In the genomic region with DNA sequence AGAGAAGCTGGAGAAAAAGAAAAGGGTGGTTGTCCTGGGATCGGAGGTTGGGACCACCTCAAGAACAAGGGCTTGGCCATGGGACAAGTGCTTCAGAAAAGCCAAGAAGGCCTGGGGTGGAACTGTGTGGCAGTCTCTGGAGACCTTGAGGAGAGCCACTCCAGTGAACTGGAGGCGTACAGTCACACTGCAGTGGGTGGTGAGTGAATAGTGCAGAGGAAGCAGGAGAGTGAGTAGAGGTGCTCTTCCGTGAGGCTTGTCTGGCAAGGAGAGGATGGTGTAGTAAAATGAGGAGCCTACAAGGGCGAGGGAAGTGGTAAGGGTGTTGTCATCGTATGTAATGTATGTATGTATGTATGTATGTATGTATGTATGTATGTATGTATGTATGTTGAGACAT, we compare ENCODE assay signal across 14 cellular contexts. TPM values are rescaled to one million over a fixed set of nuclear protein-coding genes. Genes with fewer than 3 reads are reported as not detected.
DNase-seq lines count a peak whose midpoint lies in the region; ATAC-seq lines count a peak whose summit lies in the region.
"Had no signal": no experiment of that assay in that cellular context is flagged by ENCODE, and none has a peak within 500 bp of the region (broad histone marks: within the 10 kb centered on the region; RNA-seq: fewer than 3 reads in every experiment).

No MANE protein-coding gene starts in this region.

- H3K4me3 Mint-ChIP-seq in activated T-cell treated with anti-CD3 and anti-CD28 coated beads, Interleukin-2, amount 50 U/mL, for 24 hours = no peak overlapping the region
- no peak overlapping the region for H3K4me3 Mint-ChIP-seq in activated CD8-positive, alpha-beta T cell treated with anti-CD3 and anti-CD28 coated beads, Interleukin-2, amount 10 ng/mL, durations not matched to agents 7 days and 5 days

- H3K9me3 Mint-ChIP-seq in activated T-cell treated with anti-CD3 and anti-CD28 coated beads, Interleukin-2, amount 50 U/mL, for 24 hours = peaks cover 3% of the 10 kb centered on the region
- H3K9me3 Mint-ChIP-seq in activated CD8-positive, alpha-beta T cell treated with anti-CD3 and anti-CD28 coated beads, Interleukin-2, amount 10 ng/mL, durations not matched to agents 7 days and 5 days (ENCODE audit: insufficient read depth) = peaks cover 7% of the 10 kb centered on the region

- CTCF ChIA-PET in activated CD8-positive, alpha-beta T cell treated with anti-CD3 and anti-CD28 coated beads, Interleukin-2, amount 10 ng/mL, durations not matched to agents 7 days and 5 days (lab: Charles Lee) = no interaction called here

- ATAC-seq in HG02623 (IDR thresholded peaks at IDR 0.05; ENCODE audit: unreplicated experiment) = peak; percentile 73
- ATAC-seq in activated CD8-positive, alpha-beta T cell treated with anti-CD3 and anti-CD28 coated beads, Interleukin-2, amount 10 ng/mL, durations not matched to agents 7 days and 5 days = no peak
- peak; percentile 67 for ATAC-seq in stimulated activated naive CD8-positive, alpha-beta T cell treated with anti-CD3 and anti-CD28 coated beads, Interleukin-15, Interleukin-2, amounts not matched to agents 100 U/mL and 50 U/mL, for 24 hours
- ATAC-seq in GM21526 (IDR thresholded peaks at IDR 0.05; ENCODE audit: low FRiP score, unreplicated experiment) = no peak
- ATAC-seq in GM19467 (IDR thresholded peaks at IDR 0.05; ENCODE audit: unreplicated experiment) = no peak

- peaks cover 74% of the 10 kb centered on the region for H3K36me3 Mint-ChIP-seq in activated T-cell treated with anti-CD3 and anti-CD28 coated beads, Interleukin-2, amount 50 U/mL, for 24 hours (ENCODE audit: low read depth)
- H3K36me3 Mint-ChIP-seq in activated CD8-positive, alpha-beta T cell treated with anti-CD3 and anti-CD28 coated beads, Interleukin-2, amount 10 ng/mL, durations not matched to agents 7 days and 5 days (ENCODE audit: low read depth) = peaks cover 69% of the 10 kb centered on the region

- POLR2A ChIA-PET in activated CD8-positive, alpha-beta T cell treated with anti-CD3 and anti-CD28 coated beads, Interleukin-2, amount 10 ng/mL, durations not matched to agents 7 days and 5 days (lab: Charles Lee) = no interaction called here

- peak overlapping the region; percentile 81 for H3K27ac Mint-ChIP-seq in activated T-cell treated with anti-CD3 and anti-CD28 coated beads, Interleukin-2, amount 50 U/mL, for 24 hours
- H3K27ac Mint-ChIP-seq in activated CD8-positive, alpha-beta T cell treated with anti-CD3 and anti-CD28 coated beads, Interleukin-2, amount 10 ng/mL, durations not matched to agents 7 days and 5 days = peak overlapping the region; percentile 26

- H3K27me3 Mint-ChIP-seq in activated T-cell treated with anti-CD3 and anti-CD28 coated beads, Interleukin-2, amount 50 U/mL, for 24 hours = no peaks in the 10 kb centered on the region
- no peaks in the 10 kb centered on the region for H3K27me3 Mint-ChIP-seq in activated CD8-positive, alpha-beta T cell treated with anti-CD3 and anti-CD28 coated beads, Interleukin-2, amount 10 ng/mL, durations not matched to agents 7 days and 5 days (ENCODE audit: low read depth)

- DNase-seq in activated T-cell treated with anti-CD3 and anti-CD28 coated beads, Interleukin-2, amount 50 U/mL, for 24 hours = no peak
- no peak for DNase-seq in activated T-cell treated with anti-CD3 and anti-CD28 coated beads for 4 hours
- DNase-seq in activated CD8-positive, alpha-beta T cell treated with anti-CD3 and anti-CD28 coated beads, Interleukin-2, amount 10 ng/mL, durations not matched to agents 7 days and 5 days = no peak
- DNase-seq in stimulated activated naive CD8-positive, alpha-beta T cell treated with anti-CD3 and anti-CD28 coated beads, Interleukin-15, Interleukin-2, amounts not matched to agents 100 U/mL and 50 U/mL, for 24 hours = no peak
- DNase-seq in HuH-7 (ENCODE audit: low spot score) = no peak
- DNase-seq: ACHN, caudate nucleus, EL, H7, MM.1S, NCI-H446 had no signal

- H3K4me1 Mint-ChIP-seq in activated T-cell treated with anti-CD3 and anti-CD28 coated beads, Interleukin-2, amount 50 U/mL, for 24 hours (ENCODE audit: low read depth) = peaks cover 85% of the 10 kb centered on the region
- H3K4me1 Mint-ChIP-seq in activated CD8-positive, alpha-beta T cell treated with anti-CD3 and anti-CD28 coated beads, Interleukin-2, amount 10 ng/mL, durations not matched to agents 7 days and 5 days (ENCODE audit: low read depth) = peaks cover 51% of the 10 kb centered on the region

RNA-seq across cellular contexts. Expression of a gene that starts 20.9 kb away (rescaled TPM):
- 10 to 100 TPM; 61.7 to 63.7 TPM for total RNA-seq in activated CD8-positive, alpha-beta T cell treated with anti-CD3 and anti-CD28 coated beads, Interleukin-2, amount 10 ng/mL, durations not matched to agents 7 days and 5 days

Comparison
In these comparisons a context has a peak if more than half of its experiments do, and no peak if none do; other contexts are left out.
1. ATAC-seq: peak in HG02623 (single experiment) and stimulated activated naive CD8-positive, alpha-beta T cell treated with anti-CD3 and anti-CD28 coated beads, Interleukin-15, Interleukin-2, amounts not matched to agents 100 U/mL and 50 U/mL, for 24 hours (single experiment); none in activated CD8-positive, alpha-beta T cell treated with anti-CD3 and anti-CD28 coated beads, Interleukin-2, amount 10 ng/mL, durations not matched to agents 7 days and 5 days (single experiment), GM21526 (single experiment) and GM19467 (single experiment).